17 cellular contexts compared by ENCODE assay signal in genomic region chr6:27451660-27452390, GRCh38.
"Had no signal": no experiment of that assay in that cellular context is flagged by ENCODE, and none has a peak within 500 bp of the region (broad histone marks: within the 10 kb centered on the region; RNA-seq: fewer than 3 reads in every experiment).

No MANE protein-coding gene starts in this region.

- H3K27me3 ChIP-seq: adrenal gland, body of pancreas, sigmoid colon had no signal

- DNase-seq: activated CD4-positive, alpha-beta T cell treated with anti-CD3 and anti-CD28 coated beads for 48 hours; activated naive CD4-positive, alpha-beta T cell; adrenal gland; body of pancreas; central memory CD4-positive, alpha-beta T cell; cortex of kidney; effector memory CD8-positive, alpha-beta T cell; left colon; mucosa of descending colon; nucleus accumbens; sigmoid colon; stimulated activated CD4-positive, alpha-beta T cell treated with anti-CD3 and anti-CD28 coated beads, Interleukin-2, amount 100 ng/mL, for 48 hours; stimulated activated naive CD4-positive, alpha-beta T cell treated with Interleukin-2 at 50 U/mL for 16 hours; T-helper 17 cell had no signal

- H3K27ac ChIP-seq: adrenal gland, body of pancreas, sigmoid colon had no signal

- ATAC-seq: body of pancreas; effector memory CD8-positive, alpha-beta T cell; esophagus mucosa; left colon; mucosa of descending colon; natural killer cell treated with Interleukin-12 subunit alpha and Interleukin-12 subunit beta and Interleukin-15 and Interleukin-18, amount 100 ng/mL, for 72 hours; T-helper 17 cell; WTC11 had no signal

- H3K4me3 ChIP-seq: body of pancreas, mucosa of descending colon, sigmoid colon had no signal

- H3K4me1 ChIP-seq: adrenal gland, body of pancreas, sigmoid colon had no signal
